In the genomic region with DNA sequence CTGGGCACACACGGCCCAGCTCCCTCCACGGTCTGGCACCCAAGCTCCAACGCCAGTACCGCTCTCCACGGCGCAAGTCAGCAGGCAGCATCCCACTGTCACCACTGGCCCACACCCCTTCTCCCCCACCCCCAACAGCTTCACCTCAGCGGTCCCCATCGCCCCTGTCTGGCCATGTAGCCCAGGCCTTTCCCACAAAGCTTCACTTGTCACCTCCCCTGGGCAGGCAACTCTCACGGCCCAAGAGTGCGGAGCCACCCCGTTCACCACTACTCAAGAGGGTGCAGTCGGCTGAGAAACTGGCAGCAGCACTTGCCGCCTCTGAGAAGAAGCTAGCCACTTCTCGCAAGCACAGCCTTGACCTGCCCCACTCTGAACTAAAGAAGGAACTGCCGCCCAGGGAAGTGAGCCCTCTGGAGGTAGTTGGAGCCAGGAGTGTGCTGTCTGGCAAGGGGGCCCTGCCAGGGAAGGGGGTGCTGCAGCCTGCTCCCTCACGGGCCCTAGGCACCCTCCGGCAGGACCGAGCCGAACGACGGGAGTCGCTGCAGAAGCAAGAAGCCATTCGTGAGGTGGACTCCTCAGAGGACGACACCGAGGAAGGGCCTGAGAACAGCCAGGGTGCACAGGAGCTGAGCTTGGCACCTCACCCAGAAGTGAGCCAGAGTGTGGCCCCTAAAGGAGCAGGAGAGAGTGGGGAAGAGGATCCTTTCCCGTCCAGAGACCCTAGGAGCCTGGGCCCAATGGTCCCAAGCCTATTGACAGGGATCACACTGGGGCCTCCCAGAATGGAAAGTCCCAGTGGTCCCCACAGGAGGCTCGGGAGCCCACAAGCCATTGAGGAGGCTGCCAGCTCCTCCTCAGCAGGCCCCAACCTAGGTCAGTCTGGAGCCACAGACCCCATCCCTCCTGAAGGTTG, we compare ENCODE assay signal across 1 cellular context.
TF ChIP-seq lines count a peak whose summit lies in the region.

No MANE protein-coding gene starts in this region.

TF ChIP-seq in GM23338, 12 proteins besides CTCF, POLR2A, EP300 and RAD21:
- no peak for TF ChIP-seq STAT1 (IDR thresholded peaks at IDR 0.05; ENCODE audit: unreplicated experiment)
- no peak for TF ChIP-seq EZH2 (IDR thresholded peaks at IDR 0.05; ENCODE audit: low read depth, unreplicated experiment)
- TF ChIP-seq ZNF114 (CRISPR knock-in tag; IDR thresholded peaks at IDR 0.05), result no peak
- no peak for TF ChIP-seq NANOG (IDR thresholded peaks at IDR 0.05; ENCODE audit: borderline replicate concordance)
- no peak for TF ChIP-seq EZH2phosphoT487 (IDR thresholded peaks at IDR 0.05; ENCODE audit: unreplicated experiment)
- TF ChIP-seq ZNF331 (CRISPR knock-in tag; IDR thresholded peaks at IDR 0.05; ENCODE audit: low read depth), result no peak
- TF ChIP-seq JUNB (IDR thresholded peaks at IDR 0.05; ENCODE audit: unreplicated experiment), result no peak
- TF ChIP-seq, protein P1, sequence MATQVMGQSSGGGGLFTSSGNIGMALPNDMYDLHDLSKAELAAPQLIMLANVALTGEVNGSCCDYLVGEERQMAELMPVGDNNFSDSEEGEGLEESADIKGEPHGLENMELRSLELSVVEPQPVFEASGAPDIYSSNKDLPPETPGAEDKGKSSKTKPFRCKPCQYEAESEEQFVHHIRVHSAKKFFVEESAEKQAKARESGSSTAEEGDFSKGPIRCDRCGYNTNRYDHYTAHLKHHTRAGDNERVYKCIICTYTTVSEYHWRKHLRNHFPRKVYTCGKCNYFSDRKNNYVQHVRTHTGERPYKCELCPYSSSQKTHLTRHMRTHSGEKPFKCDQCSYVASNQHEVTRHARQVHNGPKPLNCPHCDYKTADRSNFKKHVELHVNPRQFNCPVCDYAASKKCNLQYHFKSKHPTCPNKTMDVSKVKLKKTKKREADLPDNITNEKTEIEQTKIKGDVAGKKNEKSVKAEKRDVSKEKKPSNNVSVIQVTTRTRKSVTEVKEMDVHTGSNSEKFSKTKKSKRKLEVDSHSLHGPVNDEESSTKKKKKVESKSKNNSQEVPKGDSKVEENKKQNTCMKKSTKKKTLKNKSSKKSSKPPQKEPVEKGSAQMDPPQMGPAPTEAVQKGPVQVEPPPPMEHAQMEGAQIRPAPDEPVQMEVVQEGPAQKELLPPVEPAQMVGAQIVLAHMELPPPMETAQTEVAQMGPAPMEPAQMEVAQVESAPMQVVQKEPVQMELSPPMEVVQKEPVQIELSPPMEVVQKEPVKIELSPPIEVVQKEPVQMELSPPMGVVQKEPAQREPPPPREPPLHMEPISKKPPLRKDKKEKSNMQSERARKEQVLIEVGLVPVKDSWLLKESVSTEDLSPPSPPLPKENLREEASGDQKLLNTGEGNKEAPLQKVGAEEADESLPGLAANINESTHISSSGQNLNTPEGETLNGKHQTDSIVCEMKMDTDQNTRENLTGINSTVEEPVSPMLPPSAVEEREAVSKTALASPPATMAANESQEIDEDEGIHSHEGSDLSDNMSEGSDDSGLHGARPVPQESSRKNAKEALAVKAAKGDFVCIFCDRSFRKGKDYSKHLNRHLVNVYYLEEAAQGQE (IDR thresholded peaks at IDR 0.05; ENCODE audit: unreplicated experiment), result no peak
